In genomic region chr5:138459311-138459710, GRCh38 we compare ENCODE assay signal across 7 cellular contexts. TPM values are rescaled to one million over a fixed set of nuclear protein-coding genes. Genes with fewer than 3 reads are reported as not detected.
DNase-seq lines count a peak whose midpoint lies in the region; ATAC-seq and TF ChIP-seq lines count a peak whose summit lies in the region.

No MANE protein-coding gene starts in this region.

- H3F3A ChIP-seq in MM.1S (ENCODE audit: insufficient read depth, low read length) = peaks cover 2% of the 10 kb centered on the region; the same call in 1 of the 2 replicates

- H3K9ac ChIP-seq in MM.1S (ENCODE audit: low read length) = no peak overlapping the region

- H3K36me3 ChIP-seq in MM.1S (replicated peaks; ENCODE audit: insufficient read depth, low read length) (no peaks in the 10 kb centered on the region), lower lobe of right lung (no peaks in the 10 kb centered on the region)

- no peaks in the 10 kb centered on the region for H3K36me3 Mint-ChIP-seq in stimulated activated naive CD8-positive, alpha-beta T cell treated with anti-CD3 and anti-CD28 coated beads, Interleukin-15, Interleukin-2, amounts not matched to agents 100 ng/mL and 50 ng/mL, for 24 hours (ENCODE audit: low read depth)

- peaks cover 57% of the 10 kb centered on the region for H3K4me1 Mint-ChIP-seq in stimulated activated naive CD8-positive, alpha-beta T cell treated with anti-CD3 and anti-CD28 coated beads, Interleukin-15, Interleukin-2, amounts not matched to agents 100 ng/mL and 50 ng/mL, for 24 hours (ENCODE audit: low read depth)

- TF ChIP-seq CTCF in MM.1S (IDR thresholded peaks at IDR 0.05; ENCODE audit: low read length) = no peak
- no peak for TF ChIP-seq CTCF in lower lobe of right lung (IDR thresholded peaks at IDR 0.05)

- H3K27me3 Mint-ChIP-seq in stimulated activated naive CD8-positive, alpha-beta T cell treated with anti-CD3 and anti-CD28 coated beads, Interleukin-15, Interleukin-2, amounts not matched to agents 100 ng/mL and 50 ng/mL, for 24 hours = no peaks in the 10 kb centered on the region

- H3K4me1 ChIP-seq in MM.1S (ENCODE audit: low read length) (peaks cover 8% of the 10 kb centered on the region), lower lobe of right lung (peaks cover 31% of the 10 kb centered on the region)

- intact Hi-C loops in lower lobe of right lung (cut with DNase I) = loop anchor here (10.0 kb wide), 1 partner anchor 45 kb away; no protein-coding TSS in a partner anchor

- H3K79me2 ChIP-seq in MM.1S (ENCODE audit: low read length) = no peaks in the 10 kb centered on the region

- H3K27ac Mint-ChIP-seq in stimulated activated naive CD8-positive, alpha-beta T cell treated with anti-CD3 and anti-CD28 coated beads, Interleukin-15, Interleukin-2, amounts not matched to agents 100 ng/mL and 50 ng/mL, for 24 hours = peak overlapping the region; percentile 100

- H3K4me2 ChIP-seq in MM.1S (ENCODE audit: low read depth, low read length) = no peak overlapping the region

- H3K4me3 ChIP-seq in MM.1S (ENCODE audit: low read length) (no peak overlapping the region), lower lobe of right lung (no peak overlapping the region)

- H3K4me3 Mint-ChIP-seq in stimulated activated naive CD8-positive, alpha-beta T cell treated with anti-CD3 and anti-CD28 coated beads, Interleukin-15, Interleukin-2, amounts not matched to agents 100 ng/mL and 50 ng/mL, for 24 hours = peak overlapping the region; percentile 82

- H3K9me2 ChIP-seq in MM.1S (replicated peaks; ENCODE audit: insufficient read depth, low read length) = no peaks in the 10 kb centered on the region

- H3K27me3 ChIP-seq in MM.1S (replicated peaks; ENCODE audit: insufficient read depth, low read length) (no peaks in the 10 kb centered on the region; the same call in 1 of the 2 replicates), lower lobe of right lung (ENCODE audit: low read depth) (peaks cover 4% of the 10 kb centered on the region)

- ATAC-seq in lower lobe of right lung = no peak
- no peak for ATAC-seq in GM21390 (IDR thresholded peaks at IDR 0.05; ENCODE audit: unreplicated experiment)
- ATAC-seq in HG03159 (IDR thresholded peaks at IDR 0.05; ENCODE audit: unreplicated experiment) = no peak
- ATAC-seq in HG03196 (IDR thresholded peaks at IDR 0.05; ENCODE audit: unreplicated experiment) = no peak

- no peaks in the 10 kb centered on the region for H3K9me3 ChIP-seq in MM.1S (replicated peaks; ENCODE audit: insufficient read depth, low read length)
- H3K9me3 ChIP-seq in lower lobe of right lung = no peaks in the 10 kb centered on the region

- peak; percentile 45 for DNase-seq in MM.1S
- peak; percentile 88 for DNase-seq in activated CD8-positive, alpha-beta memory T cell treated with anti-CD3 and anti-CD28 coated beads, Interleukin-2, amount 50 U/mL, for 4 hours
- peak; percentile 59 for DNase-seq in lower lobe of right lung

- no peaks in the 10 kb centered on the region for H3K9me3 Mint-ChIP-seq in stimulated activated naive CD8-positive, alpha-beta T cell treated with anti-CD3 and anti-CD28 coated beads, Interleukin-15, Interleukin-2, amounts not matched to agents 100 ng/mL and 50 ng/mL, for 24 hours

- no peaks in the 10 kb centered on the region for H4K20me1 ChIP-seq in MM.1S (ENCODE audit: insufficient read depth, low read length)

- H3K27ac ChIP-seq in MM.1S (ENCODE audit: low read length) = no peak overlapping the region
- no peak overlapping the region for H3K27ac ChIP-seq in lower lobe of right lung

- peak overlapping the region; percentile 68 for H2AFZ ChIP-seq in MM.1S (ENCODE audit: low read length)

RNA-seq across cellular contexts. Expression of gene EGR1, which starts 6.0 kb away (rescaled TPM):
- 78.2 TPM for total RNA-seq in lower lobe of right lung

RNA-seq across cellular contexts. Expression of gene REEP2, which starts 20.5 kb away (rescaled TPM):
- total RNA-seq in lower lobe of right lung = 0.80 TPM
